In genomic region chr1:51926171-51926812, GRCh38 we compare ENCODE assay signal across 10 cellular contexts. TPM values are rescaled to one million over a fixed set of nuclear protein-coding genes. Genes with fewer than 3 reads are reported as not detected.
A peak's percentile ranks its signal among the peaks of the same experiment; 100 is the strongest.
DNase-seq lines count a peak whose midpoint lies in the region; ATAC-seq and TF ChIP-seq lines count a peak whose summit lies in the region.
"Had no signal": no experiment of that assay in that cellular context is flagged by ENCODE, and none has a peak within 500 bp of the region (broad histone marks: within the 10 kb centered on the region; RNA-seq: fewer than 3 reads in every experiment).

No MANE protein-coding gene starts in this region.

- H3K4me2 ChIP-seq in GM23338: no peak overlapping the region
- no peak overlapping the region for H3K4me2 ChIP-seq in SK-N-SH

- H2AFZ ChIP-seq in GM23338 (no peak overlapping the region), SK-N-SH (ENCODE audit: low read depth) (no peak overlapping the region)

- no peaks in the 10 kb centered on the region for H3K9me3 ChIP-seq in SK-N-SH

- H4K20me1 ChIP-seq in GM23338 (replicated peaks; ENCODE audit: insufficient read depth): no peaks in the 10 kb centered on the region; the same call in 1 of the 2 replicates
- no peaks in the 10 kb centered on the region for H4K20me1 ChIP-seq in SK-N-SH (ENCODE audit: insufficient read depth)

- 0 out of 2 replicates have a peak, but pooled peaks cover 2% of the 10 kb centered on the region for H3K36me3 ChIP-seq in BJ (ENCODE audit: control insufficient read depth, insufficient read depth, low read length)
- no peaks in the 10 kb centered on the region for H3K36me3 ChIP-seq in GM23338 (ENCODE audit: insufficient read depth)
- peaks cover 0 to 18% of the 10 kb centered on the region in 2 experiments for H3K36me3 ChIP-seq in SK-N-SH (replicated peaks in 1 of 2; ENCODE audit: control insufficient read depth in 1 of 2, insufficient read depth in 2 of 2, low read length in 1 of 2)

- H3K27me3 ChIP-seq in BJ (ENCODE audit: control insufficient read depth, insufficient read depth, low read length) (no peaks in the 10 kb centered on the region), GM23338 (ENCODE audit: insufficient read depth) (no peaks in the 10 kb centered on the region), SK-N-SH (ENCODE audit: insufficient read depth) (no peaks in the 10 kb centered on the region)

- POLR2A ChIA-PET in BJ (lab: Charles Lee): interaction anchor here (0.6 to 1.0 kb wide), 3 partner anchors 28 to 943 kb away, joined by 3 to 10 read pairs (median 4); no protein-coding TSS in a partner anchor
- POLR2A ChIA-PET in SK-N-SH (lab: Yijun Ruan, JAX): no interaction called here
- POLR2A ChIA-PET in naive thymus-derived CD8-positive, alpha-beta T cell (lab: Charles Lee): no interaction called here

- CTCF ChIA-PET in BJ (lab: Yijun Ruan, JAX) (interaction anchor here (0.7 to 6.7 kb wide), 14 partner anchors 10 to 79 kb away, joined by 3 to 82 read pairs (median 4); no protein-coding TSS in a partner anchor), SK-N-SH (lab: Yijun Ruan, JAX) (interaction anchor here (1.2 to 2.5 kb wide), 2 partner anchors 12 to 29 kb away, joined by 3 to 12 read pairs; no protein-coding TSS in a partner anchor)

- 59% methylated on average over 5 of the region's 5 CpGs for WGBS in SK-N-SH (ENCODE audit: low lambda C conversion rate)

- in situ Hi-C loops in GM13976 (cut with MboI; ENCODE audit: low sequenced_read_pairs, unreplicated experiment): no loop called here

- TF ChIP-seq RAD21 in SK-N-SH (IDR thresholded peaks at IDR 0.05; ENCODE audit: low read length): peak; percentile 61

- H3K9me3 Mint-ChIP-seq in GM23338: no peaks in the 10 kb centered on the region
- H3K9me3 Mint-ChIP-seq in naive thymus-derived CD8-positive, alpha-beta T cell: no peaks in the 10 kb centered on the region

- H3K27ac ChIP-seq in GM23338 (ENCODE audit: low read depth) (no peak overlapping the region; the same call in 1 of the 2 replicates), SK-N-SH (ENCODE audit: low read depth in 2 of 2, low read length in 1 of 2) (peak overlapping the region in 1 of 2 experiments; percentile 69; a peak in 2 of 4 replicates)

- no peaks in the 10 kb centered on the region for H3K9me2 ChIP-seq in GM23338 (ENCODE audit: insufficient read depth)
- no peaks in the 10 kb centered on the region for H3K9me2 ChIP-seq in SK-N-SH

- no peak overlapping the region for H3K4me3 ChIP-seq in BJ (ENCODE audit: low read depth, low read length)
- no peak overlapping the region for H3K4me3 ChIP-seq in GM23338
- no peak overlapping the region for H3K4me3 ChIP-seq in SK-N-SH (ENCODE audit: low read depth in 2 of 2, low read length in 1 of 2)

- H3K4me3 Mint-ChIP-seq in GM23338: no peak overlapping the region
- H3K4me3 Mint-ChIP-seq in naive thymus-derived CD8-positive, alpha-beta T cell: no peak overlapping the region
- H3K4me3 Mint-ChIP-seq: activated CD8-positive, alpha-beta memory T cell treated with anti-CD3 and anti-CD28 coated beads, Interleukin-2, amount 10 ng/mL, durations not matched to agents 7 days and 5 days had no signal

- H3K4me1 Mint-ChIP-seq in GM23338: peaks cover 7% of the 10 kb centered on the region
- H3K4me1 Mint-ChIP-seq in naive thymus-derived CD8-positive, alpha-beta T cell: no peaks in the 10 kb centered on the region

- no peaks in the 10 kb centered on the region for H3K27me3 Mint-ChIP-seq in GM23338 (ENCODE audit: insufficient read depth, low read depth, poor library complexity)
- peaks cover 3 to 15% (median 9%) of the 10 kb centered on the region in 5 donors for H3K27me3 Mint-ChIP-seq in naive thymus-derived CD8-positive, alpha-beta T cell

- DNase-seq in BJ (ENCODE audit: low read depth): no peak
- peak; percentile 70 for DNase-seq in GM23338 (ENCODE audit: low spot score)
- DNase-seq in SK-N-SH: no peak
- peak; percentile 26 for DNase-seq in glomerular visceral epithelial cell (ENCODE audit: extremely low spot score)
- DNase-seq in cerebellum (ENCODE audit: low spot score): no peak
- no peak for DNase-seq in GM13976 (ENCODE audit: low spot score)
- DNase-seq in naive thymus-derived CD8-positive, alpha-beta T cell: no peak
- DNase-seq: activated CD8-positive, alpha-beta memory T cell treated with anti-CD3 and anti-CD28 coated beads, Interleukin-2, amount 10 ng/mL, durations not matched to agents 7 days and 5 days; stimulated activated CD4-positive, alpha-beta T cell treated with anti-CD3 and anti-CD28 coated beads, Interleukin-12 subunit alpha, Interleukin-12 subunit beta, amount 100 ng/mL, for 4 hours had no signal

- H3F3A ChIP-seq in GM23338 (replicated peaks; ENCODE audit: low read depth): 0 out of 2 replicates have a peak, but pooled peaks cover 3% of the 10 kb centered on the region
- H3F3A ChIP-seq in SK-N-SH (replicated peaks; ENCODE audit: insufficient read depth): peaks cover 41% of the 10 kb centered on the region

- H3K27ac Mint-ChIP-seq in GM23338: no peak overlapping the region
- H3K27ac Mint-ChIP-seq in naive thymus-derived CD8-positive, alpha-beta T cell: no peak overlapping the region
- H3K27ac Mint-ChIP-seq: activated CD8-positive, alpha-beta memory T cell treated with anti-CD3 and anti-CD28 coated beads, Interleukin-2, amount 10 ng/mL, durations not matched to agents 7 days and 5 days had no signal

- ATAC-seq in GM23338: peak; percentile 85
- ATAC-seq in HG03565 (IDR thresholded peaks at IDR 0.05; ENCODE audit: unreplicated experiment): no peak
- ATAC-seq in naive thymus-derived CD8-positive, alpha-beta T cell: no peak
- ATAC-seq: activated CD8-positive, alpha-beta memory T cell treated with anti-CD3 and anti-CD28 coated beads, Interleukin-2, amount 10 ng/mL, durations not matched to agents 7 days and 5 days had no signal

- H3K79me2 ChIP-seq in GM23338 (replicated peaks; ENCODE audit: insufficient read depth): no peaks in the 10 kb centered on the region
- peaks cover 17% of the 10 kb centered on the region; the same call in 1 of the 2 replicates for H3K79me2 ChIP-seq in SK-N-SH (ENCODE audit: insufficient read depth)

- peaks cover 2% of the 10 kb centered on the region; the same call in 2 of the 3 replicates for H3K36me3 Mint-ChIP-seq in GM23338 (ENCODE audit: low read depth)
- no peaks in the 10 kb centered on the region for H3K36me3 Mint-ChIP-seq in naive thymus-derived CD8-positive, alpha-beta T cell
- H3K36me3 Mint-ChIP-seq: activated CD8-positive, alpha-beta memory T cell treated with anti-CD3 and anti-CD28 coated beads, Interleukin-2, amount 10 ng/mL, durations not matched to agents 7 days and 5 days had no signal

- no peak for TF ChIP-seq EP300 in SK-N-SH (IDR thresholded peaks at IDR 0.05; ENCODE audit: borderline replicate concordance in 1 of 2, low read depth in 1 of 2, low read length in 1 of 2)

- H3K9ac ChIP-seq in SK-N-SH: no peak overlapping the region

- no peaks in the 10 kb centered on the region for H3K4me1 ChIP-seq in GM23338 (ENCODE audit: insufficient read depth)
- H3K4me1 ChIP-seq in SK-N-SH (ENCODE audit: control insufficient read depth in 1 of 2, insufficient read depth in 2 of 2, low read depth in 1 of 2, low read length in 1 of 2): peaks cover 3 to 39% of the 10 kb centered on the region in 2 experiments; a peak in 2 of 4 replicates

- TF ChIP-seq CTCF in BJ (IDR thresholded peaks at IDR 0.05; ENCODE audit: insufficient read depth, low read depth, low read length) (peak; percentile 48), GM23338 (conservative IDR thresholded peaks at IDR 0.05; ENCODE audit: low read depth in 2 of 2) (peak; percentile 60 to 77), SK-N-SH (IDR thresholded peaks at IDR 0.05) (peak; percentile 64), GM13976 (IDR thresholded peaks at IDR 0.05; ENCODE audit: borderline replicate concordance, control extremely low read depth, extremely low read depth, insufficient read depth, missing control alignments) (no peak)

TF ChIP-seq in GM23338, 12 proteins besides CTCF, POLR2A, EP300 and RAD21 (continues in another document):
- TF ChIP-seq ZNF114 (CRISPR knock-in tag; IDR thresholded peaks at IDR 0.05) (no peak), CREB1 (CRISPR knock-in tag; IDR thresholded peaks at IDR 0.05; ENCODE audit: low read depth) (no peak), ZNF331 (CRISPR knock-in tag; IDR thresholded peaks at IDR 0.05; ENCODE audit: low read depth) (no peak), ETS1 (IDR thresholded peaks at IDR 0.05) (no peak)

TF ChIP-seq in SK-N-SH, 30 proteins besides CTCF, POLR2A, EP300 and RAD21:
- TF ChIP-seq TEAD4 (IDR thresholded peaks at IDR 0.05; ENCODE audit: borderline replicate concordance, insufficient read depth) (no peak), SMC3 (IDR thresholded peaks at IDR 0.05; ENCODE audit: low read depth, low read length) (peak; percentile 60), POLR2AphosphoS5 (IDR thresholded peaks at IDR 0.05; ENCODE audit: low read depth, low read length) (no peak), ELF1 (IDR thresholded peaks at IDR 0.05) (no peak), USF1 (IDR thresholded peaks at IDR 0.05; ENCODE audit: borderline replicate concordance, low read depth) (no peak), MAX (IDR thresholded peaks at IDR 0.05; ENCODE audit: low read depth) (no peak), GABPA (IDR thresholded peaks at IDR 0.05; ENCODE audit: low read depth) (no peak), GATA2 (CRISPR knock-in tag; IDR thresholded peaks at IDR 0.05) (no peak)

RNA-seq across cellular contexts. Expression of gene NRDC, which starts 47.8 kb away (rescaled TPM):
- polyA plus RNA-seq in BJ (2011; rRNA removed) (69.2 and 129 TPM in 2 replicates), GM23338 (2016; fragmentation: Nextera tagmentation; extraction: Ambion mirVana) (198 and 217 TPM in 2 replicates), SK-N-SH (2012; rRNA removed) (83.9 and 84.8 TPM in 2 replicates)
- 99.1 and 99.3 TPM in 2 replicates for polyA minus RNA-seq in BJ (2011; rRNA and poly(A)+ RNA removed)
- total RNA-seq in GM23338 (2014; rRNA removed; shearing (Covaris generic)): 121 and 129 TPM in 2 replicates
- 62.8 and 66.3 TPM in 2 replicates for polyA plus RNA-seq in SK-N-SH (2012; cell fraction: cytosol; rRNA removed)
- polyA plus RNA-seq in SK-N-SH (2012; cell fraction: nucleus; rRNA removed): 223 and 292 TPM in 2 replicates
- total RNA-seq in cerebellum: 84.9 TPM
- 100 to 1,000 TPM; 137 to 145 TPM for total RNA-seq in naive thymus-derived CD8-positive, alpha-beta T cell
- 10 to 100 TPM; 54.8 to 70.1 (median 63.3) TPM for polyA plus RNA-seq in naive thymus-derived CD8-positive, alpha-beta T cell

Comparison
In these comparisons a context has a peak if more than half of its experiments do, and no peak if none do; other contexts are left out.
1. DNase-seq: peak in GM23338 (single experiment) and glomerular visceral epithelial cell (single experiment); none in BJ (single experiment), SK-N-SH (single experiment), cerebellum (single experiment), GM13976 (single experiment) and naive thymus-derived CD8-positive, alpha-beta T cell (0 of 10).